Comparison of ENCODE assay signal across 8 cellular contexts in the genomic region with DNA sequence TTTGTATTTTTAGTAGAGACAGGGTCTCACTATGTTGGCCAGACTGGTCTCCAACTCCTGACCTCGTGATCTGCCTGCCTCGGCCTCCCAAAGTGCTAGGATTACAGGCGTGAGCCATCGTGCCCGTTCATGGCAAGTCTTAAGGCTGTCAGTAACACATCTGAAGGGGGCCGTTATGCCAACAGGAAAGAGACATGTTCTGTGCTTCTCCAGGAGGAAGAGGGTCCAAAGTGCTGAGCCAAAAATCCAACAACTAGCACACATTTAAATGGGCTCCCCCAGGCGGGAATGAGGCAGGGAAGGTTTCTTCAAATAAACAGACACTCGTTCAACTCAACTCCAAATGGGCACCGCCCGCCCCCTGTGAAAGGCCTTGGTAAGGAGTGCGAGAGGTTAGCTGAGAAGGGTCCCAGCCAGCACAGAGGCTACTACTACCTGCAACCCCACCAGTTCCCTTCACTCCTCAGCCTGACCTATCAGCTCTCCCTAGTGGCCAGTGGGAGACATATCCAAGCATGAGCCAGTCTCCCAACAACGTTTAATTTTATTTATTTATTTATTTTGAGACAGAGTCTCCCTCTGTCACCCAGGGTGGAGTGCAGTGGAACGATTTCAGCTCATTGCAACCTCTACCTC.
A peak's percentile ranks its signal among the peaks of the same experiment; 100 is the strongest.
DNase-seq lines count a peak whose midpoint lies in the region; ATAC-seq and TF ChIP-seq lines count a peak whose summit lies in the region.

No MANE protein-coding gene starts in this region.

- peaks cover 42% of the 10 kb centered on the region for H3K4me1 Mint-ChIP-seq in activated CD4-positive, alpha-beta T cell treated with anti-CD3 and anti-CD28 coated beads, Interleukin-2, amount 10 ng/mL, durations not matched to agents 7 days and 5 days

- peaks cover 9% of the 10 kb centered on the region for H3K27me3 Mint-ChIP-seq in activated CD4-positive, alpha-beta T cell treated with anti-CD3 and anti-CD28 coated beads, Interleukin-2, amount 10 ng/mL, durations not matched to agents 7 days and 5 days

- no peaks in the 10 kb centered on the region for H3K9me3 Mint-ChIP-seq in activated CD4-positive, alpha-beta T cell treated with anti-CD3 and anti-CD28 coated beads, Interleukin-2, amount 10 ng/mL, durations not matched to agents 7 days and 5 days

- peak; percentile 7 for DNase-seq in activated CD4-positive, alpha-beta T cell treated with anti-CD3 and anti-CD28 coated beads for 48 hours
- no peak for DNase-seq in activated CD4-positive, alpha-beta T cell treated with anti-CD3 and anti-CD28 coated beads, Interleukin-2, amount 10 ng/mL, durations not matched to agents 7 days and 5 days
- DNase-seq in NCI-H460 (ENCODE audit: extremely low read depth, low read depth) (peak; percentile 29), cardiac fibroblast (ENCODE audit: low read depth in 2 of 2) (peak; percentile 75), right lobe of liver (peak in 1 of 3 donors; percentile 61), NCI-H446 treated with DMSO at 0.1 percent for 48 hours (lab: John Stamatoyannopoulos, UW) (no peak)
- DNase-seq in activated CD4-positive, CD25-positive, alpha-beta regulatory T cell treated with anti-CD3 and anti-CD28 coated beads, Interleukin-2, amount 50 U/mL, for 72 hours = no peak

- no peak for TF ChIP-seq POLR2A in right lobe of liver (IDR thresholded peaks at IDR 0.05)

- intact Hi-C loops in right lobe of liver (cut with DNase I) = no loop called here

- H3K27ac ChIP-seq in right lobe of liver = no peak overlapping the region

- CTCF ChIA-PET in activated CD4-positive, alpha-beta T cell treated with anti-CD3 and anti-CD28 coated beads, Interleukin-2, amount 10 ng/mL, durations not matched to agents 7 days and 5 days (lab: Charles Lee) = interaction anchor here (0.9 to 1.5 kb wide), 3 partner anchors 8 to 287 kb away, joined by 3 read pairs; no protein-coding TSS in a partner anchor

- peak; percentile 72 for TF ChIP-seq CTCF in cardiac fibroblast (IDR thresholded peaks at IDR 0.05; ENCODE audit: low read depth, low read length)
- peak; percentile 55 to 63 (median 61) for TF ChIP-seq CTCF in right lobe of liver (IDR thresholded peaks at IDR 0.05)

- POLR2A ChIA-PET in activated CD4-positive, alpha-beta T cell treated with anti-CD3 and anti-CD28 coated beads, Interleukin-2, amount 10 ng/mL, durations not matched to agents 7 days and 5 days (lab: Charles Lee) = no interaction called here

- no peak overlapping the region for H3K27ac Mint-ChIP-seq in activated CD4-positive, alpha-beta T cell treated with anti-CD3 and anti-CD28 coated beads, Interleukin-2, amount 10 ng/mL, durations not matched to agents 7 days and 5 days

- peaks cover 0 to 27% (median 2%) of the 10 kb centered on the region in 4 donors for H3K4me1 ChIP-seq in right lobe of liver

- 25% methylated on average over 3 of the region's 13 CpGs for WGBS in right lobe of liver (ENCODE audit: insufficient coverage, low coverage, low lambda C conversion rate, missing lambda C conversion rate)

- ATAC-seq in right lobe of liver = peak; percentile 53 to 86 (median 80)
- ATAC-seq in HG02642 (IDR thresholded peaks at IDR 0.05; ENCODE audit: poor library complexity, unreplicated experiment) = no peak

- H3K9me3 ChIP-seq in right lobe of liver = no peaks in the 10 kb centered on the region

- no peaks in the 10 kb centered on the region for H3K36me3 ChIP-seq in right lobe of liver

- H3K4me3 Mint-ChIP-seq in activated CD4-positive, alpha-beta T cell treated with anti-CD3 and anti-CD28 coated beads, Interleukin-2, amount 10 ng/mL, durations not matched to agents 7 days and 5 days = no peak overlapping the region

- no peaks in the 10 kb centered on the region for H3K36me3 Mint-ChIP-seq in activated CD4-positive, alpha-beta T cell treated with anti-CD3 and anti-CD28 coated beads, Interleukin-2, amount 10 ng/mL, durations not matched to agents 7 days and 5 days (ENCODE audit: low read depth)

- H3K4me3 ChIP-seq in cardiac fibroblast (replicated peaks in 1 of 2; ENCODE audit: low read depth in 2 of 2, low read length in 2 of 2) (no peak overlapping the region), right lobe of liver (no peak overlapping the region)

- H3K27me3 ChIP-seq in right lobe of liver = no peaks in the 10 kb centered on the region

Comparison
In these comparisons a context has a peak if more than half of its experiments do, and no peak if none do; other contexts are left out.
1. DNase-seq: peak in activated CD4-positive, alpha-beta T cell treated with anti-CD3 and anti-CD28 coated beads for 48 hours (single experiment), NCI-H460 (single experiment) and cardiac fibroblast (2 of 2); none in activated CD4-positive, alpha-beta T cell treated with anti-CD3 and anti-CD28 coated beads, Interleukin-2, amount 10 ng/mL, durations not matched to agents 7 days and 5 days (single experiment), NCI-H446 treated with DMSO at 0.1 percent for 48 hours (single experiment) and activated CD4-positive, CD25-positive, alpha-beta regulatory T cell treated with anti-CD3 and anti-CD28 coated beads, Interleukin-2, amount 50 U/mL, for 72 hours (single experiment).